Comparison of ENCODE assay signal across 19 cellular contexts in genomic region chr12:98823012-98823411, GRCh38.
"Had no signal": no experiment of that assay in that cellular context is flagged by ENCODE, and none has a peak within 500 bp of the region (broad histone marks: within the 10 kb centered on the region; RNA-seq: fewer than 3 reads in every experiment).

No MANE protein-coding gene starts in this region.

- H3K79me2 ChIP-seq: parathyroid adenoma had no signal

- DNase-seq: activated CD4-positive, alpha-beta T cell treated with anti-CD3 and anti-CD28 coated beads, Interleukin-2, amount 10 ng/mL, durations not matched to agents 24 days and 14 days; activated CD4-positive, CD25-positive, alpha-beta regulatory T cell; activated CD8-positive, alpha-beta memory T cell treated with anti-CD3 and anti-CD28 coated beads, Interleukin-2, amount 50 U/mL, for 48 hours; activated gamma-delta T cell treated with Interleukin-2 at 50 U/mL for 16 hours; activated T-cell treated with anti-CD3 and anti-CD28 coated beads, Interleukin-2, amount 50 U/mL, for 72 hours; amniotic stem cell; caudate nucleus; effector memory CD4-positive, alpha-beta T cell; head of caudate nucleus; kidney glomerular epithelial cell; stimulated activated CD4-positive, alpha-beta T cell treated with anti-CD3 and anti-CD28 coated beads, Interleukin-15, amount 100 ng/mL, for 24 hours; stimulated activated CD4-positive, alpha-beta T cell treated with anti-CD3 and anti-CD28 coated beads, Interleukin-4, amount 100 ng/mL, for 1 hour; stimulated activated naive B cell treated with anti-CD40 and anti-IgM and Interleukin-4, amounts not matched to agents 10 μg/mL and 1 μg/mL and 100 μg/mL, for 72 hours; tibial artery had no signal

- H3K4me3 ChIP-seq: coronary artery, lung, skin epidermis, tibial artery had no signal

- H3K9me3 ChIP-seq: tibial artery had no signal

- H3K27ac ChIP-seq: coronary artery, parathyroid adenoma, skin epidermis, tibial artery had no signal

- FAIRE-seq: urothelium cell line had no signal

- ATAC-seq: activated T-cell treated with anti-CD3 and anti-CD28 coated beads, Interleukin-2, amount 50 U/mL, for 72 hours; stimulated activated naive B cell treated with anti-CD40 and anti-IgM and Interleukin-4, amounts not matched to agents 10 μg/mL and 1 μg/mL and 100 μg/mL, for 72 hours had no signal

- H3K36me3 ChIP-seq: tibial artery had no signal

- H3K27me3 ChIP-seq: tibial artery had no signal

- H3K9ac ChIP-seq: parathyroid adenoma had no signal
